ENCODE assay signal across 20 cellular contexts in the genomic region with DNA sequence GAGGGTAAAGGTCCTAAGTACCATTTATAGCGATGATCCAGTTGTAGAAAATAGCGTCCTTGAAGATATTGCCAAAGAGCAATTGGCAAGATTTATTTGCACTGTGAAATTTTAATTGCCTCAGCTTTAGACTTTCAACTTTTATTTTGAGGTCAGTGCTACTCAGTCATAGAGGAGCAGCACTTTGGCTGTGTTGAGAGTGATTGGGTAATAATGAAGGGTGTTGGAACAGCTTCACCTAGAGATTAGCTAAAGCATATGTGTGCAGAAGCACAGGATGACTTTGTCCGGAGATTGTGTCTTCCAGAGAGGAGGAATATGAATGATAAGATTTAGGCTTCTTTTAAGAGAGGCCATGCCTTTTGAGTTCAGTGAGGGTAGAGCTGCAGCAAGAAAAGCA.
A peak's percentile ranks its signal among the peaks of the same experiment; 100 is the strongest.
DNase-seq lines count a peak whose midpoint lies in the region; ATAC-seq, FAIRE-seq and TF ChIP-seq lines count a peak whose summit lies in the region.
"Had no signal": no experiment of that assay in that cellular context is flagged by ENCODE, and none has a peak within 500 bp of the region (broad histone marks: within the 10 kb centered on the region; RNA-seq: fewer than 3 reads in every experiment).

No MANE protein-coding gene starts in this region.

- H3K4me3 ChIP-seq in lower lobe of right lung (no peak overlapping the region), small intestine (ENCODE audit: low read depth in 1 of 2, low read length in 2 of 2) (no peak overlapping the region)
- H3K4me3 ChIP-seq: GM23248 had no signal

- DNase-seq in Right ventricle myocardium inferior (ENCODE audit: missing footprints) = no peak
- DNase-seq in cardiac septum (ENCODE audit: low spot score) = no peak
- DNase-seq in left ventricle myocardium superior = no peak
- DNase-seq in lower lobe of right lung = no peak
- peak; percentile 2 for DNase-seq in small intestine
- DNase-seq in NCI-H2171 treated with DMSO at 0.1 percent for 48 hours (lab: John Stamatoyannopoulos, UW) = no peak
- no peak for DNase-seq in activated naive CD8-positive, alpha-beta T cell treated with anti-CD3 and anti-CD28 coated beads, Interleukin-2, amount 50 U/mL, for 24 hours
- DNase-seq: 8988T, DND-41, GM23248, NCI-H1105 treated with DMSO at 0.1 percent for 48 hours, NCI-H1694, NCI-H2081 treated with DMSO at 0.1 percent for 48 hours, NCI-H510A, NCI-H774, SIG-M5 had no signal

- H3K4me1 ChIP-seq in lower lobe of right lung (no peaks in the 10 kb centered on the region), small intestine (ENCODE audit: control insufficient read depth in 2 of 2, insufficient read depth in 1 of 2, low read depth in 1 of 2, low read length in 1 of 2) (no peaks in the 10 kb centered on the region)

- no peak for FAIRE-seq in small intestine (lab: Jason Lieb, UNC)
- FAIRE-seq: GM19239 had no signal

- H3K9me3 ChIP-seq in lower lobe of right lung = no peaks in the 10 kb centered on the region
- H3K9me3 ChIP-seq in small intestine (ENCODE audit: control insufficient read depth, low read depth) = no peaks in the 10 kb centered on the region

- H3K4me3 Mint-ChIP-seq in activated naive CD8-positive, alpha-beta T cell treated with anti-CD3 and anti-CD28 coated beads, Interleukin-2, amount 50 U/mL, for 24 hours = no peak overlapping the region
- H3K4me3 Mint-ChIP-seq: CD14-positive monocyte had no signal

- H3K36me3 ChIP-seq in lower lobe of right lung (no peaks in the 10 kb centered on the region), small intestine (ENCODE audit: control insufficient read depth in 2 of 2, insufficient read depth in 2 of 2, low read length in 2 of 2) (no peaks in the 10 kb centered on the region)

- intact Hi-C loops in Right ventricle myocardium inferior (cut with DNase I) (no loop called here), cardiac septum (cut with DNase I) (no loop called here), left ventricle myocardium superior (cut with micrococcal nuclease) (no loop called here), lower lobe of right lung (cut with DNase I) (no loop called here)

- H3K36me3 Mint-ChIP-seq in activated naive CD8-positive, alpha-beta T cell treated with anti-CD3 and anti-CD28 coated beads, Interleukin-2, amount 50 U/mL, for 24 hours (ENCODE audit: low read depth) = no peaks in the 10 kb centered on the region
- H3K36me3 Mint-ChIP-seq: CD14-positive monocyte had no signal

- peaks cover 2% of the 10 kb centered on the region for H3K9me3 Mint-ChIP-seq in activated naive CD8-positive, alpha-beta T cell treated with anti-CD3 and anti-CD28 coated beads, Interleukin-2, amount 50 U/mL, for 24 hours

- H3K27ac ChIP-seq in lower lobe of right lung = no peak overlapping the region
- H3K27ac ChIP-seq in small intestine (ENCODE audit: low read depth in 1 of 2, low read length in 1 of 2) = no peak overlapping the region
- H3K27ac ChIP-seq: GM23248 had no signal

- H3K27me3 Mint-ChIP-seq in activated naive CD8-positive, alpha-beta T cell treated with anti-CD3 and anti-CD28 coated beads, Interleukin-2, amount 50 U/mL, for 24 hours = no peaks in the 10 kb centered on the region

- H3K27ac Mint-ChIP-seq in activated naive CD8-positive, alpha-beta T cell treated with anti-CD3 and anti-CD28 coated beads, Interleukin-2, amount 50 U/mL, for 24 hours = no peak overlapping the region
- H3K27ac Mint-ChIP-seq: CD14-positive monocyte had no signal

- H3K27me3 ChIP-seq in lower lobe of right lung (ENCODE audit: low read depth) = no peaks in the 10 kb centered on the region
- H3K27me3 ChIP-seq in small intestine (ENCODE audit: control insufficient read depth in 2 of 2, insufficient read depth in 2 of 2, low read length in 2 of 2) = no peaks in the 10 kb centered on the region

- no peak for TF ChIP-seq CTCF in lower lobe of right lung (IDR thresholded peaks at IDR 0.05)

- no peaks in the 10 kb centered on the region for H3K4me1 Mint-ChIP-seq in activated naive CD8-positive, alpha-beta T cell treated with anti-CD3 and anti-CD28 coated beads, Interleukin-2, amount 50 U/mL, for 24 hours
- H3K4me1 Mint-ChIP-seq: CD14-positive monocyte had no signal

- 22 to 52% (median 33%) methylated on average over 3 of the region's 3 CpGs for WGBS in small intestine, 3 donors

- ATAC-seq in Right ventricle myocardium inferior (peak; percentile 95), left ventricle myocardium superior (peak; percentile 97), lower lobe of right lung (peak; percentile 74 to 76), HG03095 (IDR thresholded peaks at IDR 0.05; ENCODE audit: unreplicated experiment) (no peak)
- ATAC-seq in activated naive CD8-positive, alpha-beta T cell treated with anti-CD3 and anti-CD28 coated beads, Interleukin-2, amount 50 U/mL, for 24 hours = no peak
- ATAC-seq: HCT116 had no signal

Comparison
In these comparisons a context has a peak if more than half of its experiments do, and no peak if none do; other contexts are left out.
1. ATAC-seq: peak in Right ventricle myocardium inferior (single experiment), left ventricle myocardium superior (single experiment) and lower lobe of right lung (2 of 2); none in HG03095 (single experiment) and activated naive CD8-positive, alpha-beta T cell treated with anti-CD3 and anti-CD28 coated beads, Interleukin-2, amount 50 U/mL, for 24 hours (single experiment).